2 cellular contexts compared by ENCODE assay signal in the genomic region with DNA sequence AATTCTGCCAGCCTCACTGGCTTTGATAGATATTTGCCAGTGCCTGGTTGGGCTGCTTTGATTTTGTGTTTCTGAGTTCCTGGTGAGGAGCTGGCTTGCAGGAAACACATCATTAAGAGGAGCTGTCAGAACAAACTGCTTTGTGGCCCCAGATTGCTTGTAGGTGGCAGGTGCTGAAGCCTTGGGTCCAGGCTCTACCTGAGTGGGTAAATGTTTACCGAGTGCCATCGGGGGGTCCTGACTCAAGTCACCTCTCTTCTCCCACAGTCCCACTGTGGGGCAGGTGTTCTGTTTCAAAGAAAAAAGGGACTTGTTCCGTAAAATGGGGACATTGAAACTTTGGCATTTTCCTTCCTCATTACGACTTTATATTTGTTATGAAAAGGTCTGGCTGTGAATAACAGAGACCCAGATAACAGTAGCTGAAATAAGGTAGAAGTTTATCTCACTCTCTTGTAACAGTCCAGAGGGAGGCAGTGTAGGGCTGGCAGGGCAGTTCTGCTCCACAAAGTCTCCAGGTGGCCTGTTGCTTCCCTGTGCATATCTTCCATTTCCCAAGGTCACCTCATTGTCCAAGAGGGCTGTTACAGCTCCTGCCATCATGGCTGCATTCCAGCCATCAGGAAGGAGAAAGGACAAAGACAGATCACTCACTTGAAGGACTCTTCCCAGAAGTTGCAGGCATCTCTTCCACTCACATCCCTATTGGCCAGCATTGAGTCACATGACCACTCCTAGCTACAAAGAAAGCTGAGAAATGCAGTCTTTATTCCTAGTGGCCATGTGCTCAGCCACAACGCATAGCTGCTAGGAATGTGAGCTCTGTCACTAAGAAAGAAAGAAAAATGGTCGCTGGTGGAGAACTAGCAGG.
TF ChIP-seq lines count a peak whose summit lies in the region.

No MANE protein-coding gene starts in this region.

TF ChIP-seq in IMR-90, 13 proteins besides CTCF, POLR2A, EP300 and RAD21:
- TF ChIP-seq USF2 (IDR thresholded peaks at IDR 0.05; ENCODE audit: low read depth, low read length) (peak; percentile 57; the same call in 1 of the 2 replicates), RCOR1 (IDR thresholded peaks at IDR 0.05; ENCODE audit: insufficient replicate concordance, low read length) (no peak), MAFK (IDR thresholded peaks at IDR 0.05; ENCODE audit: low read depth, low read length) (no peak), SMC3 (IDR thresholded peaks at IDR 0.05; ENCODE audit: low read depth, low read length) (no peak)
- TF ChIP-seq, protein P1, sequence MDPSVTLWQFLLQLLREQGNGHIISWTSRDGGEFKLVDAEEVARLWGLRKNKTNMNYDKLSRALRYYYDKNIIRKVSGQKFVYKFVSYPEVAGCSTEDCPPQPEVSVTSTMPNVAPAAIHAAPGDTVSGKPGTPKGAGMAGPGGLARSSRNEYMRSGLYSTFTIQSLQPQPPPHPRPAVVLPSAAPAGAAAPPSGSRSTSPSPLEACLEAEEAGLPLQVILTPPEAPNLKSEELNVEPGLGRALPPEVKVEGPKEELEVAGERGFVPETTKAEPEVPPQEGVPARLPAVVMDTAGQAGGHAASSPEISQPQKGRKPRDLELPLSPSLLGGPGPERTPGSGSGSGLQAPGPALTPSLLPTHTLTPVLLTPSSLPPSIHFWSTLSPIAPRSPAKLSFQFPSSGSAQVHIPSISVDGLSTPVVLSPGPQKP (IDR thresholded peaks at IDR 0.05; ENCODE audit: borderline replicate concordance, low read depth, low read length): no peak
TF ChIP-seq in IMR-90: peak in this region for 1.

TF ChIP-seq in K562, 482 proteins besides CTCF, POLR2A, EP300 and RAD21:
- peak; percentile 86 for TF ChIP-seq TOE1 (IDR thresholded peaks at IDR 0.05; ENCODE audit: borderline replicate concordance)
- TF ChIP-seq TOE1 (CRISPR knock-in tag; IDR thresholded peaks at IDR 0.05; ENCODE audit: borderline replicate concordance, low read depth): no peak
- TF ChIP-seq NFYB (IDR thresholded peaks at IDR 0.05; ENCODE audit: extremely low read depth, insufficient read length): peak; percentile 87
- TF ChIP-seq PRMT5 (CRISPR knock-in tag; IDR thresholded peaks at IDR 0.05): no peak
- TF ChIP-seq, protein P2, sequence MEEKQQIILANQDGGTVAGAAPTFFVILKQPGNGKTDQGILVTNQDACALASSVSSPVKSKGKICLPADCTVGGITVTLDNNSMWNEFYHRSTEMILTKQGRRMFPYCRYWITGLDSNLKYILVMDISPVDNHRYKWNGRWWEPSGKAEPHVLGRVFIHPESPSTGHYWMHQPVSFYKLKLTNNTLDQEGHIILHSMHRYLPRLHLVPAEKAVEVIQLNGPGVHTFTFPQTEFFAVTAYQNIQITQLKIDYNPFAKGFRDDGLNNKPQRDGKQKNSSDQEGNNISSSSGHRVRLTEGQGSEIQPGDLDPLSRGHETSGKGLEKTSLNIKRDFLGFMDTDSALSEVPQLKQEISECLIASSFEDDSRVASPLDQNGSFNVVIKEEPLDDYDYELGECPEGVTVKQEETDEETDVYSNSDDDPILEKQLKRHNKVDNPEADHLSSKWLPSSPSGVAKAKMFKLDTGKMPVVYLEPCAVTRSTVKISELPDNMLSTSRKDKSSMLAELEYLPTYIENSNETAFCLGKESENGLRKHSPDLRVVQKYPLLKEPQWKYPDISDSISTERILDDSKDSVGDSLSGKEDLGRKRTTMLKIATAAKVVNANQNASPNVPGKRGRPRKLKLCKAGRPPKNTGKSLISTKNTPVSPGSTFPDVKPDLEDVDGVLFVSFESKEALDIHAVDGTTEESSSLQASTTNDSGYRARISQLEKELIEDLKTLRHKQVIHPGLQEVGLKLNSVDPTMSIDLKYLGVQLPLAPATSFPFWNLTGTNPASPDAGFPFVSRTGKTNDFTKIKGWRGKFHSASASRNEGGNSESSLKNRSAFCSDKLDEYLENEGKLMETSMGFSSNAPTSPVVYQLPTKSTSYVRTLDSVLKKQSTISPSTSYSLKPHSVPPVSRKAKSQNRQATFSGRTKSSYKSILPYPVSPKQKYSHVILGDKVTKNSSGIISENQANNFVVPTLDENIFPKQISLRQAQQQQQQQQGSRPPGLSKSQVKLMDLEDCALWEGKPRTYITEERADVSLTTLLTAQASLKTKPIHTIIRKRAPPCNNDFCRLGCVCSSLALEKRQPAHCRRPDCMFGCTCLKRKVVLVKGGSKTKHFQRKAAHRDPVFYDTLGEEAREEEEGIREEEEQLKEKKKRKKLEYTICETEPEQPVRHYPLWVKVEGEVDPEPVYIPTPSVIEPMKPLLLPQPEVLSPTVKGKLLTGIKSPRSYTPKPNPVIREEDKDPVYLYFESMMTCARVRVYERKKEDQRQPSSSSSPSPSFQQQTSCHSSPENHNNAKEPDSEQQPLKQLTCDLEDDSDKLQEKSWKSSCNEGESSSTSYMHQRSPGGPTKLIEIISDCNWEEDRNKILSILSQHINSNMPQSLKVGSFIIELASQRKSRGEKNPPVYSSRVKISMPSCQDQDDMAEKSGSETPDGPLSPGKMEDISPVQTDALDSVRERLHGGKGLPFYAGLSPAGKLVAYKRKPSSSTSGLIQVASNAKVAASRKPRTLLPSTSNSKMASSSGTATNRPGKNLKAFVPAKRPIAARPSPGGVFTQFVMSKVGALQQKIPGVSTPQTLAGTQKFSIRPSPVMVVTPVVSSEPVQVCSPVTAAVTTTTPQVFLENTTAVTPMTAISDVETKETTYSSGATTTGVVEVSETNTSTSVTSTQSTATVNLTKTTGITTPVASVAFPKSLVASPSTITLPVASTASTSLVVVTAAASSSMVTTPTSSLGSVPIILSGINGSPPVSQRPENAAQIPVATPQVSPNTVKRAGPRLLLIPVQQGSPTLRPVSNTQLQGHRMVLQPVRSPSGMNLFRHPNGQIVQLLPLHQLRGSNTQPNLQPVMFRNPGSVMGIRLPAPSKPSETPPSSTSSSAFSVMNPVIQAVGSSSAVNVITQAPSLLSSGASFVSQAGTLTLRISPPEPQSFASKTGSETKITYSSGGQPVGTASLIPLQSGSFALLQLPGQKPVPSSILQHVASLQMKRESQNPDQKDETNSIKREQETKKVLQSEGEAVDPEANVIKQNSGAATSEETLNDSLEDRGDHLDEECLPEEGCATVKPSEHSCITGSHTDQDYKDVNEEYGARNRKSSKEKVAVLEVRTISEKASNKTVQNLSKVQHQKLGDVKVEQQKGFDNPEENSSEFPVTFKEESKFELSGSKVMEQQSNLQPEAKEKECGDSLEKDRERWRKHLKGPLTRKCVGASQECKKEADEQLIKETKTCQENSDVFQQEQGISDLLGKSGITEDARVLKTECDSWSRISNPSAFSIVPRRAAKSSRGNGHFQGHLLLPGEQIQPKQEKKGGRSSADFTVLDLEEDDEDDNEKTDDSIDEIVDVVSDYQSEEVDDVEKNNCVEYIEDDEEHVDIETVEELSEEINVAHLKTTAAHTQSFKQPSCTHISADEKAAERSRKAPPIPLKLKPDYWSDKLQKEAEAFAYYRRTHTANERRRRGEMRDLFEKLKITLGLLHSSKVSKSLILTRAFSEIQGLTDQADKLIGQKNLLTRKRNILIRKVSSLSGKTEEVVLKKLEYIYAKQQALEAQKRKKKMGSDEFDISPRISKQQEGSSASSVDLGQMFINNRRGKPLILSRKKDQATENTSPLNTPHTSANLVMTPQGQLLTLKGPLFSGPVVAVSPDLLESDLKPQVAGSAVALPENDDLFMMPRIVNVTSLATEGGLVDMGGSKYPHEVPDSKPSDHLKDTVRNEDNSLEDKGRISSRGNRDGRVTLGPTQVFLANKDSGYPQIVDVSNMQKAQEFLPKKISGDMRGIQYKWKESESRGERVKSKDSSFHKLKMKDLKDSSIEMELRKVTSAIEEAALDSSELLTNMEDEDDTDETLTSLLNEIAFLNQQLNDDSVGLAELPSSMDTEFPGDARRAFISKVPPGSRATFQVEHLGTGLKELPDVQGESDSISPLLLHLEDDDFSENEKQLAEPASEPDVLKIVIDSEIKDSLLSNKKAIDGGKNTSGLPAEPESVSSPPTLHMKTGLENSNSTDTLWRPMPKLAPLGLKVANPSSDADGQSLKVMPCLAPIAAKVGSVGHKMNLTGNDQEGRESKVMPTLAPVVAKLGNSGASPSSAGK (IDR thresholded peaks at IDR 0.05): no peak
- TF ChIP-seq RBM25 (IDR thresholded peaks at IDR 0.05; ENCODE audit: low read depth, low read length, severe bottlenecking): peak; percentile 67
- no peak for TF ChIP-seq FOXA3 (CRISPR knock-in tag; conservative IDR thresholded peaks at IDR 0.05 in 1 of 2, IDR thresholded peaks at IDR 0.05 in 1 of 2)
- TF ChIP-seq RAD51 (IDR thresholded peaks at IDR 0.05; ENCODE audit: borderline replicate concordance, low read depth): peak; percentile 78; the same call in 1 of the 2 replicates
- TF ChIP-seq L3MBTL2 (IDR thresholded peaks at IDR 0.05): no peak
- TF ChIP-seq TCF3 (CRISPR knock-in tag; IDR thresholded peaks at IDR 0.05): no peak
- TF ChIP-seq, protein P3, sequence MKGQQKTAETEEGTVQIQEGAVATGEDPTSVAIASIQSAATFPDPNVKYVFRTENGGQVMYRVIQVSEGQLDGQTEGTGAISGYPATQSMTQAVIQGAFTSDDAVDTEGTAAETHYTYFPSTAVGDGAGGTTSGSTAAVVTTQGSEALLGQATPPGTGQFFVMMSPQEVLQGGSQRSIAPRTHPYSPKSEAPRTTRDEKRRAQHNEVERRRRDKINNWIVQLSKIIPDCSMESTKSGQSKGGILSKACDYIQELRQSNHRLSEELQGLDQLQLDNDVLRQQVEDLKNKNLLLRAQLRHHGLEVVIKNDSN (CRISPR knock-in tag; IDR thresholded peaks at IDR 0.05): peak; percentile 67
- TF ChIP-seq MCM7 (IDR thresholded peaks at IDR 0.05): no peak
- TF ChIP-seq, protein P4, sequence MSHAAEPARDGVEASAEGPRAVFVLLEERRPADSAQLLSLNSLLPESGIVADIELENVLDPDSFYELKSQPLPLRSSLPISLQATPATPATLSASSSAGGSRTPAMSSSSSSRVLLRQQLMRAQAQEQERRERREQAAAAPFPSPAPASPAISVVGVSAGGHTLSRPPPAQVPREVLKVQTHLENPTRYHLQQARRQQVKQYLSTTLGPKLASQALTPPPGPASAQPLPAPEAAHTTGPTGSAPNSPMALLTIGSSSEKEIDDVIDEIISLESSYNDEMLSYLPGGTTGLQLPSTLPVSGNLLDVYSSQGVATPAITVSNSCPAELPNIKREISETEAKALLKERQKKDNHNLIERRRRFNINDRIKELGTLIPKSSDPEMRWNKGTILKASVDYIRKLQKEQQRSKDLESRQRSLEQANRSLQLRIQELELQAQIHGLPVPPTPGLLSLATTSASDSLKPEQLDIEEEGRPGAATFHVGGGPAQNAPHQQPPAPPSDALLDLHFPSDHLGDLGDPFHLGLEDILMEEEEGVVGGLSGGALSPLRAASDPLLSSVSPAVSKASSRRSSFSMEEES (CRISPR knock-in tag; IDR thresholded peaks at IDR 0.05): peak; percentile 90
- TF ChIP-seq ZNF77 (CRISPR knock-in tag; IDR thresholded peaks at IDR 0.05): no peak
- TF ChIP-seq USF2 (CRISPR knock-in tag; IDR thresholded peaks at IDR 0.05): peak; percentile 70
TF ChIP-seq in K562: peak in this region for 7.
